ENCODE assay signal across 8 cellular contexts in genomic region chr9:33170464-33171156, GRCh38. TPM values are rescaled to one million over a fixed set of nuclear protein-coding genes. Genes with fewer than 3 reads are reported as not detected.
DNase-seq lines count a peak whose midpoint lies in the region; ATAC-seq, FAIRE-seq and TF ChIP-seq lines count a peak whose summit lies in the region.

No MANE protein-coding gene starts in this region.

- TF ChIP-seq RAD21 in H1 (IDR thresholded peaks at IDR 0.05 in 1 of 2, conservative IDR thresholded peaks at IDR 0.05 in 1 of 2; ENCODE audit: low read depth in 2 of 2, low read length in 2 of 2) = peak; percentile 67 to 78

- no peak for FAIRE-seq in H1 (lab: Jason Lieb, UNC)

- H3K4ac ChIP-seq in H1 (replicated peaks; ENCODE audit: insufficient read length, low read depth, low read length) = no peak overlapping the region

- H4K91ac ChIP-seq in H1 (replicated peaks; ENCODE audit: insufficient read length, low read length) = no peak overlapping the region

- no peak overlapping the region for H2AK5ac ChIP-seq in H1 (ENCODE audit: low read depth, low read length)

- H3K9me2 ChIP-seq in Karpas-422 (replicated peaks; ENCODE audit: insufficient read depth, low read length) = no peaks in the 10 kb centered on the region

- H3K56ac ChIP-seq in H1 (replicated peaks; ENCODE audit: insufficient read length, low read depth, low read length) = no peak overlapping the region

- no peaks in the 10 kb centered on the region for H4K20me1 ChIP-seq in Karpas-422 (ENCODE audit: insufficient read depth, low read depth, low read length)
- no peaks in the 10 kb centered on the region for H4K20me1 ChIP-seq in H1 (replicated peaks in 1 of 2; ENCODE audit: control insufficient read depth in 1 of 2, insufficient read depth in 2 of 2, low read length in 2 of 2)

- H3K23ac ChIP-seq in H1 (ENCODE audit: insufficient read length) = no peak overlapping the region

- no peak overlapping the region for H3K4me2 ChIP-seq in Karpas-422 (ENCODE audit: low read depth, low read length, poor library complexity, severe bottlenecking)
- no peak overlapping the region for H3K4me2 ChIP-seq in H1 (ENCODE audit: insufficient read depth in 1 of 2, low read depth in 2 of 2, low read length in 2 of 2)

- H2BK20ac ChIP-seq in H1 (ENCODE audit: low read length) = no peak overlapping the region

- H3K4me3 ChIP-seq in Karpas-422 (ENCODE audit: low read length) (no peak overlapping the region), H1 (ENCODE audit: extremely low read depth in 1 of 4, insufficient read depth in 2 of 4, low read depth in 3 of 4, low read length in 4 of 4) (no peak overlapping the region)

- H2BK12ac ChIP-seq in H1 (ENCODE audit: low read depth, low read length) = no peak overlapping the region

- no peak overlapping the region for H4K5ac ChIP-seq in H1 (ENCODE audit: insufficient read length, low read depth, low read length)

- H3K36me3 ChIP-seq in Karpas-422 (ENCODE audit: insufficient read depth, low read length) (no peaks in the 10 kb centered on the region), H1 (ENCODE audit: control insufficient read depth in 2 of 4, insufficient read depth in 4 of 4, low read length in 3 of 4) (no peaks in the 10 kb centered on the region)

- 76% methylated on average over 10 of the region's 10 CpGs; no CpG with 5 or more reads in 1 of the 2 experiments for WGBS in H1 (ENCODE audit: extremely low coverage in 1 of 2, insufficient coverage in 1 of 2, insufficient read length in 1 of 2, insufficient replicate concordance in 2 of 2, low coverage in 1 of 2, low lambda C conversion rate in 2 of 2, missing lambda C conversion rate in 1 of 2), 2 experiments

- H3K14ac ChIP-seq in H1 (ENCODE audit: insufficient read length) = no peak overlapping the region

- H3K18ac ChIP-seq in H1 (ENCODE audit: extremely low read depth, low read length) = no peak overlapping the region

- H3K9me3 ChIP-seq in Karpas-422 (ENCODE audit: low read length) (no peaks in the 10 kb centered on the region), H1 (ENCODE audit: insufficient read depth in 2 of 2, low read depth in 1 of 2, low read length in 1 of 2) (no peaks in the 10 kb centered on the region)

- no peak overlapping the region for H2BK120ac ChIP-seq in H1 (replicated peaks; ENCODE audit: low read depth, low read length)

- H3K36me3 Mint-ChIP-seq in T-cell = no peaks in the 10 kb centered on the region
- H3K36me3 Mint-ChIP-seq in osteocyte (ENCODE audit: unreplicated experiment) = no peaks in the 10 kb centered on the region
- no peaks in the 10 kb centered on the region for H3K36me3 Mint-ChIP-seq in type B pancreatic cell

- H3K4me1 ChIP-seq in Karpas-422 (ENCODE audit: low read length) (peaks cover 20% of the 10 kb centered on the region), H1 (replicated peaks in 1 of 4; ENCODE audit: control insufficient read depth in 3 of 4, insufficient read depth in 4 of 4, low read length in 3 of 4) (peaks cover 3 to 6% (median 4%) of the 10 kb centered on the region in 4 experiments; a peak in 4 of 7 replicates)

- DNase-seq in D341Med (ENCODE audit: low spot score) (peak; percentile 79), Karpas-422 (peak; percentile 59), T-cell (peak in 18 of 34 experiments; percentile 15 to 53 (median 34)), H1 (ENCODE audit: low read depth in 1 of 2, low spot score in 2 of 2) (no peak), osteocyte (ENCODE audit: extremely low spot score, unreplicated experiment) (peak; percentile 36), type B pancreatic cell (ENCODE audit: extremely low spot score, unreplicated experiment) (no peak)
- no peak for DNase-seq in effector CD8-positive, alpha-beta T cell (lab: John Stamatoyannopoulos, UW)

- peak overlapping the region; percentile 32 to 48 for H3K27ac Mint-ChIP-seq in T-cell
- no peak overlapping the region for H3K27ac Mint-ChIP-seq in osteocyte (ENCODE audit: unreplicated experiment)
- H3K27ac Mint-ChIP-seq in type B pancreatic cell = no peak overlapping the region

- H3K4me3 Mint-ChIP-seq in T-cell (no peak overlapping the region), osteocyte (ENCODE audit: unreplicated experiment) (no peak overlapping the region), type B pancreatic cell (no peak overlapping the region)

- no peaks in the 10 kb centered on the region for H3K79me1 ChIP-seq in H1 (ENCODE audit: low read depth, low read length)

- no peak overlapping the region for H2BK15ac ChIP-seq in H1 (ENCODE audit: low read length)

- no peak for TF ChIP-seq POLR2A in H1 (IDR thresholded peaks at IDR 0.05; ENCODE audit: control extremely low read depth in 1 of 2, low read depth in 2 of 2, low read length in 2 of 2)

- H3K27ac ChIP-seq in Karpas-422 (ENCODE audit: low read length) = no peak overlapping the region
- no peak overlapping the region for H3K27ac ChIP-seq in H1 (ENCODE audit: low read depth, low read length)

- no peak overlapping the region for H4K8ac ChIP-seq in H1 (ENCODE audit: extremely low read depth, insufficient read depth, low read length)

- no peak for ATAC-seq in T-cell (replicated peaks in 1 of 4)
- no peak for ATAC-seq in GM18519 (IDR thresholded peaks at IDR 0.05; ENCODE audit: low FRiP score, unreplicated experiment)

- CTCF ChIA-PET in T-cell (lab: Charles Lee) (interaction anchor here (0.7 to 1.5 kb wide), 5 partner anchors 10 to 103 kb away, joined by 3 to 9 read pairs (median 4); no protein-coding TSS in a partner anchor), H1 (lab: Charles Lee; ENCODE audit: partially characterized antibody) (interaction anchor here (0.7 to 2.5 kb wide), 17 partner anchors 10 to 126 kb away, joined by 3 to 11 read pairs (median 3); no protein-coding TSS in a partner anchor)

- H3K27me3 ChIP-seq in Karpas-422 (ENCODE audit: low read length) (no peaks in the 10 kb centered on the region), H1 (replicated peaks in 1 of 4; ENCODE audit: control insufficient read depth in 3 of 4, extremely low read depth in 1 of 4, insufficient read depth in 3 of 4, low read length in 3 of 4) (peaks cover 0 to 15% (median 6%) of the 10 kb centered on the region in 4 experiments; a peak in 3 of 7 replicates)

- no peak overlapping the region for H3K9ac ChIP-seq in Karpas-422 (ENCODE audit: low read length)
- H3K9ac ChIP-seq in H1 (replicated peaks in 1 of 4; ENCODE audit: extremely low read depth in 1 of 4, low read depth in 3 of 4, low read length in 3 of 4) = no peak overlapping the region

- H3K23me2 ChIP-seq in H1 (ENCODE audit: low read depth, low read length) = peaks cover 10% of the 10 kb centered on the region; the same call in 1 of the 2 replicates

- H2AFZ ChIP-seq in Karpas-422 (ENCODE audit: low read length) (peak overlapping the region; percentile 66; the same call in 1 of the 2 replicates), H1 (ENCODE audit: low read length) (0 out of 2 replicates have a peak overlapping the region, but pooled peaks have one; percentile 8)

- H3K79me2 ChIP-seq in Karpas-422 (ENCODE audit: low read length) = no peaks in the 10 kb centered on the region
- no peaks in the 10 kb centered on the region for H3K79me2 ChIP-seq in H1 (ENCODE audit: control insufficient read depth in 1 of 2, insufficient read depth in 2 of 2, low read length in 2 of 2)

- POLR2A ChIA-PET in T-cell (lab: Charles Lee) = interaction anchor here (0.6 to 1.2 kb wide), 3 partner anchors 35 to 165 kb away, joined by 4 to 9 read pairs (median 8); partner anchors contain the start of gene SMU1 (in 1 of the 2)
- POLR2A ChIA-PET in H1 (lab: Charles Lee; ENCODE audit: partially characterized antibody) = interaction anchor here (0.8 to 1.4 kb wide), 3 partner anchors 10 to 145 kb away, joined by 3 read pairs; partner anchors contain the start of gene DNAJA1

- H3K4me1 Mint-ChIP-seq in T-cell = peaks cover 28 to 32% (median 29%) of the 10 kb centered on the region in 3 donors
- peaks cover 13% of the 10 kb centered on the region for H3K4me1 Mint-ChIP-seq in osteocyte (ENCODE audit: unreplicated experiment)
- H3K4me1 Mint-ChIP-seq in type B pancreatic cell (ENCODE audit: unreplicated experiment) = peaks cover 26% of the 10 kb centered on the region

- no peak for TF ChIP-seq EP300 in H1 (IDR thresholded peaks at IDR 0.05; ENCODE audit: borderline replicate concordance in 1 of 2, low read depth in 2 of 2, low read length in 2 of 2)

- peak; percentile 52 to 65 (median 62) for TF ChIP-seq CTCF in H1 (IDR thresholded peaks at IDR 0.05; ENCODE audit: control extremely low read depth in 1 of 3, insufficient read depth in 1 of 3, low read depth in 1 of 3, low read length in 3 of 3)
- peak; percentile 47 for TF ChIP-seq CTCF in osteocyte (IDR thresholded peaks at IDR 0.05)
- no peak for TF ChIP-seq CTCF in type B pancreatic cell (conservative IDR thresholded peaks at IDR 0.05)

- H3K9me3 Mint-ChIP-seq in T-cell (no peaks in the 10 kb centered on the region), osteocyte (ENCODE audit: unreplicated experiment) (no peaks in the 10 kb centered on the region), type B pancreatic cell (no peaks in the 10 kb centered on the region)

- H3K27me3 Mint-ChIP-seq in T-cell = no peaks in the 10 kb centered on the region
- H3K27me3 Mint-ChIP-seq in osteocyte (ENCODE audit: unreplicated experiment) = no peaks in the 10 kb centered on the region
- no peaks in the 10 kb centered on the region for H3K27me3 Mint-ChIP-seq in type B pancreatic cell

- H2BK5ac ChIP-seq in H1 (ENCODE audit: low read depth, low read length) = no peak overlapping the region

TF ChIP-seq in H1, 55 proteins besides CTCF, POLR2A, EP300 and RAD21 (continues in another document):
- TF ChIP-seq, protein P1, sequence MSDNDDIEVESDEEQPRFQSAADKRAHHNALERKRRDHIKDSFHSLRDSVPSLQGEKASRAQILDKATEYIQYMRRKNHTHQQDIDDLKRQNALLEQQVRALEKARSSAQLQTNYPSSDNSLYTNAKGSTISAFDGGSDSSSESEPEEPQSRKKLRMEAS (IDR thresholded peaks at IDR 0.05) = peak; percentile 83

RNA-seq across cellular contexts. Expression of gene B4GALT1, which starts 3.5 kb away (rescaled TPM):
- total RNA-seq in Karpas-422 (2014; rRNA removed; shearing (Covaris generic); ENCODE audit: low replicate concordance) = 4.0 and 6.9 TPM in 2 replicates
- total RNA-seq in T-cell (10 to 100 TPM; 33.2 to 85.3 (median 44.1) TPM), osteocyte (39.1 and 40.9 TPM in 2 replicates), type B pancreatic cell (ENCODE audit: low replicate concordance) (91.9 and 150 TPM in 2 replicates)
- 17.9 and 18.2 TPM in 2 replicates for total RNA-seq in H1 (2021; fragmentation: NEBNext Ultra II Directional; extraction: Animal tissue kit (Norgen Biotek cat#: 25700))
- 12.6 and 12.8 TPM in 2 replicates for polyA plus RNA-seq in H1 (2011; rRNA removed)
- 8.5 TPM for polyA plus RNA-seq in H1 (2011; cell fraction: cytosol; rRNA removed)
- polyA plus RNA-seq in H1 (2011; cell fraction: nucleus; rRNA removed) = 7.0 TPM
- 11.2 to 12.3 TPM (median 11.8 TPM) in 4 replicates for polyA plus RNA-seq in H1 (2012, experiment 1 of 2)
- 15.0 TPM for polyA plus RNA-seq in H1 (2012, experiment 2 of 2)
- polyA plus RNA-seq in H1 (2013, experiment 1 of 2) = 17.0 TPM
- polyA plus RNA-seq in H1 (2013, experiment 2 of 2) = 19.4 TPM
- polyA minus RNA-seq in H1 (2011; rRNA and poly(A)+ RNA removed) = 13.8 and 14.9 TPM in 2 replicates
- polyA minus RNA-seq in H1 (2011; cell fraction: cytosol; rRNA and poly(A)+ RNA removed) = 11.2 TPM
- 7.6 TPM for polyA minus RNA-seq in H1 (2011; cell fraction: nucleus; rRNA and poly(A)+ RNA removed)

Comparison
In these comparisons a context has a peak if more than half of its experiments do, and no peak if none do; other contexts are left out.
1. DNase-seq: peak in D341Med (single experiment), Karpas-422 (single experiment), T-cell (18 of 34) and osteocyte (single experiment); none in H1 (0 of 2), effector CD8-positive, alpha-beta T cell (single experiment) and type B pancreatic cell (single experiment).
2. H3K27ac Mint-ChIP-seq: peak in T-cell (2 of 2); none in osteocyte (single experiment) and type B pancreatic cell (single experiment).